ENCODE assay signal across 8 cellular contexts in genomic region chr1:26705788-26706237, GRCh38. TPM values are rescaled to one million over a fixed set of nuclear protein-coding genes. Genes with fewer than 3 reads are reported as not detected.
DNase-seq lines count a peak whose midpoint lies in the region; ATAC-seq lines count a peak whose summit lies in the region.

No MANE protein-coding gene starts in this region.

- peak; percentile 35 for DNase-seq in DMS 273 (lab: John Stamatoyannopoulos, UW; ENCODE audit: unreplicated experiment)
- no peak for DNase-seq in DMS 273 treated with DMSO at 0.1 percent for 48 hours (lab: John Stamatoyannopoulos, UW)
- DNase-seq in RPMI8226, result peak; percentile 33
- DNase-seq in fibroblast of the conjunctiva (ENCODE audit: low read depth), result peak; percentile 63
- no peak for DNase-seq in NCI-H2171 (lab: John Stamatoyannopoulos, UW)
- DNase-seq in GF-D8 (lab: John Stamatoyannopoulos, UW), result no peak

- peaks cover 0 to 5% (median 5%) of the 10 kb centered on the region in 3 donors for H3K36me3 ChIP-seq in skeletal muscle tissue (ENCODE audit: control insufficient read depth in 3 of 3, insufficient read depth in 3 of 3, low read length in 3 of 3)

- H3K9ac ChIP-seq in skeletal muscle tissue (ENCODE audit: low read depth in 1 of 3, low read length in 3 of 3), result peak overlapping the region in 1 of 3 donors; percentile 25

- H3K9me3 ChIP-seq in skeletal muscle tissue (ENCODE audit: control insufficient read depth in 3 of 3, low read length in 3 of 3), result no peaks in the 10 kb centered on the region

- ATAC-seq in GM19467 (IDR thresholded peaks at IDR 0.05; ENCODE audit: unreplicated experiment), result no peak

- peak overlapping the region in 1 of 3 donors; percentile 36 for H3K4me3 ChIP-seq in skeletal muscle tissue (ENCODE audit: low read length in 3 of 3)

- H3K4me1 ChIP-seq in skeletal muscle tissue (ENCODE audit: control insufficient read depth in 3 of 3, insufficient read depth in 3 of 3, low read length in 3 of 3), result peaks cover 57 to 67% (median 63%) of the 10 kb centered on the region in 3 donors

- no peaks in the 10 kb centered on the region for H3K27me3 ChIP-seq in skeletal muscle tissue (ENCODE audit: control insufficient read depth in 3 of 3, insufficient read depth in 3 of 3, low read length in 3 of 3)

- H3K27ac ChIP-seq in skeletal muscle tissue (ENCODE audit: low read depth, low read length), result peak overlapping the region; percentile 8

RNA-seq across cellular contexts. Expression of gene ARID1A, which starts 10.0 kb away (rescaled TPM):
- 18.8 TPM for total RNA-seq in skeletal muscle tissue

Comparison
In these comparisons a context has a peak if more than half of its experiments do, and no peak if none do; other contexts are left out.
1. DNase-seq: peak in DMS 273 (single experiment), RPMI8226 (single experiment) and fibroblast of the conjunctiva (single experiment); none in DMS 273 treated with DMSO at 0.1 percent for 48 hours (single experiment), NCI-H2171 (single experiment) and GF-D8 (single experiment).